ENCODE assay signal across 35 cellular contexts in the genomic region with DNA sequence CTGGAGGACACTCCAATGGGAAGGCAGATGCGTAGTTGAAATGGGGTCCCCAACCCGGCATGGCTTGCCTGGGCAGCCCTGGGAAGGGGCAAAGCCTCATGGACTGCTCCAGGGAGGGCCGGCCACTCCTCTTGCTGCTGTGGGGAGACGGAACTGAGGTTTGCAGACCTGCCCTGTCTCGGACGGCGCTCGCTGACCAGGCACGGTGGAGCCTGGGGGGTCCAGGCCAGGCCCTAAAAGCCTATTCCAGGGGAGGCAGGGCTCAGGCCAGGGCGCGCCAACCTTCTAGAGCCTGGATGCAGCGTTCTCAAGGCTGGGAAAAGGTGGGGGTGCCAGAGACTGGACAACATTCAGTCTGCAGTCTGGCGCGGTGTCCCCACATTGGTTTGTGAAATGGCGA. TPM values are rescaled to one million over a fixed set of nuclear protein-coding genes. Genes with fewer than 3 reads are reported as not detected.
"Had no signal": no experiment of that assay in that cellular context is flagged by ENCODE, and none has a peak within 500 bp of the region (broad histone marks: within the 10 kb centered on the region; RNA-seq: fewer than 3 reads in every experiment).

No MANE protein-coding gene starts in this region.

- H3K4me1 ChIP-seq: adrenal gland, ascending aorta, breast epithelium, colonic mucosa, foreskin keratinocyte, gastrocnemius medialis, heart left ventricle had no signal

- DNase-seq: activated CD4-positive, alpha-beta memory T cell treated with anti-CD3 and anti-CD28 coated beads for 36 hours; activated CD4-positive, alpha-beta T cell treated with anti-CD3 and anti-CD28 coated beads, Interleukin-2, amount 10 ng/mL, durations not matched to agents 24 days and 14 days; activated CD4-positive, CD25-positive, alpha-beta regulatory T cell; activated CD4-positive, CD25-positive, alpha-beta regulatory T cell treated with anti-CD3 and anti-CD28 coated beads, Interleukin-2, amount 50 U/mL, for 72 hours; activated CD8-positive, alpha-beta memory T cell treated with anti-CD3 and anti-CD28 coated beads, Interleukin-2, amount 10 ng/mL, durations not matched to agents 7 days and 5 days; activated CD8-positive, alpha-beta memory T cell treated with anti-CD3 and anti-CD28 coated beads, Interleukin-2, amount 50 U/mL, for 4 hours; activated CD8-positive, alpha-beta T cell treated with anti-CD3 and anti-CD28 coated beads, Interleukin-2, amount 10 ng/mL, durations not matched to agents 7 days and 5 days; activated effector memory CD4-positive, alpha-beta T cell treated with anti-CD3 and anti-CD28 coated beads, Interleukin-2, amount 50 U/mL, for 16 hours; activated naive CD4-positive, alpha-beta T cell treated with anti-CD3 and anti-CD28 coated beads for 36 hours; activated naive CD8-positive, alpha-beta T cell treated with anti-CD3 and anti-CD28 coated beads for 36 hours; activated naive CD8-positive, alpha-beta T cell treated with anti-CD3 and anti-CD28 coated beads, Interleukin-2, amount 50 U/mL, for 24 hours; activated T-cell treated with anti-CD3 and anti-CD28 coated beads, Interleukin-2, amount 50 U/mL, for 1 hour; activated T-cell treated with anti-CD3 and anti-CD28 coated beads, Interleukin-2, amount 50 U/mL, for 48 hours; adrenal gland; amygdala; central memory CD4-positive, alpha-beta T cell; cerebellar nuclear complex; colonic mucosa; effector CD8-positive, alpha-beta T cell; foreskin keratinocyte; gastrocnemius medialis; glutamatergic neuron; heart left ventricle; T-helper 2 cell had no signal

- H3K27me3 ChIP-seq: adrenal gland, ascending aorta, breast epithelium, cardiac muscle cell, colonic mucosa, foreskin keratinocyte, gastrocnemius medialis had no signal

- ATAC-seq: activated CD4-positive, alpha-beta T cell treated with anti-CD3 and anti-CD28 coated beads for 36 hours; activated CD8-positive, alpha-beta memory T cell treated with anti-CD3 and anti-CD28 coated beads, Interleukin-2, amount 10 ng/mL, durations not matched to agents 7 days and 5 days; activated CD8-positive, alpha-beta T cell treated with anti-CD3 and anti-CD28 coated beads, Interleukin-2, amount 10 ng/mL, durations not matched to agents 7 days and 5 days; activated naive CD8-positive, alpha-beta T cell treated with anti-CD3 and anti-CD28 coated beads, Interleukin-2, amount 50 U/mL, for 24 hours; esophagus mucosa; foreskin keratinocyte; gastrocnemius medialis; heart left ventricle had no signal

- H3K9me3 ChIP-seq: adrenal gland, ascending aorta, breast epithelium, colonic mucosa, gastrocnemius medialis, heart left ventricle had no signal

- H3K27ac ChIP-seq: adrenal gland, ascending aorta, breast epithelium, cardiac muscle cell, colonic mucosa, foreskin keratinocyte, gastrocnemius medialis, heart left ventricle had no signal

- H3K36me3 ChIP-seq: adrenal gland, ascending aorta, breast epithelium, cardiac muscle cell, colonic mucosa, gastrocnemius medialis, heart left ventricle had no signal

- H3K4me3 ChIP-seq: adrenal gland, ascending aorta, breast epithelium, cardiac muscle cell, colonic mucosa, gastrocnemius medialis, heart left ventricle had no signal

RNA-seq across cellular contexts. Expression of a gene that starts 12.3 kb away (rescaled TPM):
- total RNA-seq: activated CD4-positive, alpha-beta memory T cell treated with anti-CD3 and anti-CD28 coated beads for 36 hours; activated CD4-positive, alpha-beta T cell treated with anti-CD3 and anti-CD28 coated beads for 36 hours; activated CD4-positive, alpha-beta T cell treated with anti-CD3 and anti-CD28 coated beads, Interleukin-2, amount 10 ng/mL, durations not matched to agents 24 days and 14 days; activated CD8-positive, alpha-beta memory T cell treated with anti-CD3 and anti-CD28 coated beads for 36 hours; activated CD8-positive, alpha-beta memory T cell treated with anti-CD3 and anti-CD28 coated beads, Interleukin-2, amount 10 ng/mL, durations not matched to agents 7 days and 5 days; activated CD8-positive, alpha-beta T cell treated with anti-CD3 and anti-CD28 coated beads, Interleukin-2, amount 10 ng/mL, durations not matched to agents 7 days and 5 days; activated naive CD4-positive, alpha-beta T cell treated with anti-CD3 and anti-CD28 coated beads for 36 hours; activated naive CD8-positive, alpha-beta T cell treated with anti-CD3 and anti-CD28 coated beads for 36 hours; activated T-helper 1 cell treated with anti-CD3 and anti-CD28 coated beads, Interleukin-12 subunit alpha, Interleukin-12 subunit beta, Interleukin-2, Interleukin-4 antibody, amounts not matched to agents 30 ng/mL and 10 ng/mL and 1 ng/mL, durations not matched to agents 14 hours and 24 hours and 36 hours; activated T-helper 2 cell treated with anti-CD3 and anti-CD28 coated beads, Interferon-gamma antibody, Interleukin-2, Interleukin-4, amounts not matched to agents 10 μg/mL and 5 μg/mL and 100 μg/mL, durations not matched to agents 14 hours and 24 hours and 36 hours; adrenal gland; ascending aorta; breast epithelium; cardiac muscle cell; colonic mucosa; dermis microvascular lymphatic vessel endothelial cell; epithelial cell of proximal tubule; esophagus mucosa; foreskin keratinocyte; gastrocnemius medialis; heart left ventricle; T-helper 1 cell treated with Interleukin-12 subunit alpha and Interleukin-12 subunit beta and Interleukin-4 antibody, amounts not matched to agents 30 ng/mL and 1 ng/mL, for 36 hours had no signal
- polyA plus RNA-seq: adrenal gland, cardiac muscle cell, foreskin keratinocyte, heart left ventricle had no signal

RNA-seq across cellular contexts. Expression of a gene that starts 46.1 kb away (rescaled TPM):
- total RNA-seq: activated CD4-positive, alpha-beta memory T cell treated with anti-CD3 and anti-CD28 coated beads for 36 hours; activated CD4-positive, alpha-beta T cell treated with anti-CD3 and anti-CD28 coated beads for 36 hours; activated CD4-positive, alpha-beta T cell treated with anti-CD3 and anti-CD28 coated beads, Interleukin-2, amount 10 ng/mL, durations not matched to agents 24 days and 14 days; activated CD8-positive, alpha-beta memory T cell treated with anti-CD3 and anti-CD28 coated beads for 36 hours; activated CD8-positive, alpha-beta memory T cell treated with anti-CD3 and anti-CD28 coated beads, Interleukin-2, amount 10 ng/mL, durations not matched to agents 7 days and 5 days; activated CD8-positive, alpha-beta T cell treated with anti-CD3 and anti-CD28 coated beads, Interleukin-2, amount 10 ng/mL, durations not matched to agents 7 days and 5 days; activated naive CD4-positive, alpha-beta T cell treated with anti-CD3 and anti-CD28 coated beads for 36 hours; activated naive CD8-positive, alpha-beta T cell treated with anti-CD3 and anti-CD28 coated beads for 36 hours; activated T-helper 1 cell treated with anti-CD3 and anti-CD28 coated beads, Interleukin-12 subunit alpha, Interleukin-12 subunit beta, Interleukin-2, Interleukin-4 antibody, amounts not matched to agents 30 ng/mL and 10 ng/mL and 1 ng/mL, durations not matched to agents 14 hours and 24 hours and 36 hours; activated T-helper 2 cell treated with anti-CD3 and anti-CD28 coated beads, Interferon-gamma antibody, Interleukin-2, Interleukin-4, amounts not matched to agents 10 μg/mL and 5 μg/mL and 100 μg/mL, durations not matched to agents 14 hours and 24 hours and 36 hours; adrenal gland; ascending aorta; breast epithelium; cardiac muscle cell; dermis microvascular lymphatic vessel endothelial cell; epithelial cell of proximal tubule; foreskin keratinocyte; gastrocnemius medialis; heart left ventricle; T-helper 1 cell treated with Interleukin-12 subunit alpha and Interleukin-12 subunit beta and Interleukin-4 antibody, amounts not matched to agents 30 ng/mL and 1 ng/mL, for 36 hours had no signal
- polyA plus RNA-seq: adrenal gland, cardiac muscle cell, foreskin keratinocyte, heart left ventricle had no signal
